Comparison of ENCODE assay signal across 22 cellular contexts in the genomic region with DNA sequence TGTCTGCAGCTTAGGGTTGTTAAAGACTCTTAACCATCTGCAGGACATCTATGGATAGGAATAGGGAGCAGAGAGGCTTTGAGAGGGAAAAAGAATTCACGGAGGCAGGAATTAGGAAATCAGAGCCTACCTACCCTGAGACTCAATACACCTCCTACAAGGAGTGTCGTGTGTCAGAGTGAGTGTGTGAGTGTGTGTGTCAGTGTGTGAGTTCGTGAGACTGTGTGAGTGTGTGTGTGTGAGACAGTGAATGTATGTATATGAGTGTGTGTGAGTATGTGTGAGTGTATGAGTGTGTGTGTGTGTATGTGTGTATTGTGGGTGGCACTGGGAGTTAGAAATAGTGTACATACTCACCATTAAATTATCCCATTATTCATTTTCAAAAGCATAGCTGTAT. TPM values are rescaled to one million over a fixed set of nuclear protein-coding genes. Genes with fewer than 3 reads are reported as not detected.
DNase-seq lines count a peak whose midpoint lies in the region; ATAC-seq, FAIRE-seq and TF ChIP-seq lines count a peak whose summit lies in the region.
"Had no signal": no experiment of that assay in that cellular context is flagged by ENCODE, and none has a peak within 500 bp of the region (broad histone marks: within the 10 kb centered on the region; RNA-seq: fewer than 3 reads in every experiment).

No MANE protein-coding gene starts in this region.

- H3K4me3 Mint-ChIP-seq in neural progenitor cell, result peak overlapping the region; percentile 39
- H3K4me3 Mint-ChIP-seq: B cell; CD8-positive, alpha-beta T cell; IgD-negative memory B cell had no signal

- H4K20me1 ChIP-seq in neural progenitor cell (ENCODE audit: low read depth) (peaks cover 11% of the 10 kb centered on the region), osteoblast (ENCODE audit: insufficient read depth, low read length) (no peaks in the 10 kb centered on the region)

- H3K4me2 ChIP-seq in neural progenitor cell (peak overlapping the region; percentile 43), osteoblast (ENCODE audit: insufficient read depth, low read length) (no peak overlapping the region)

- H3K36me3 ChIP-seq in WERI-Rb-1, result peaks cover 3% of the 10 kb centered on the region
- H3K36me3 ChIP-seq in iPS-15b (ENCODE audit: control insufficient read depth, insufficient read depth, low read length), result no peaks in the 10 kb centered on the region
- H3K36me3 ChIP-seq in neural progenitor cell, result no peaks in the 10 kb centered on the region
- peaks cover 50% of the 10 kb centered on the region for H3K36me3 ChIP-seq in osteoblast (ENCODE audit: insufficient read depth, low read length)

- H3K27me3 ChIP-seq in WERI-Rb-1 (ENCODE audit: insufficient read depth, low read depth, severe bottlenecking) (no peaks in the 10 kb centered on the region), iPS-15b (ENCODE audit: control insufficient read depth, insufficient read depth, low read length) (peaks cover 95% of the 10 kb centered on the region), neural progenitor cell (peaks cover 92% of the 10 kb centered on the region), osteoblast (ENCODE audit: insufficient read depth, low read length) (peaks cover 6% of the 10 kb centered on the region)

- H3K36me3 Mint-ChIP-seq in neural progenitor cell, result no peaks in the 10 kb centered on the region
- H3K36me3 Mint-ChIP-seq: CD8-positive, alpha-beta T cell; IgD-negative memory B cell had no signal

- H3K4me1 ChIP-seq in iPS-15b (ENCODE audit: control insufficient read depth, insufficient read depth, low read length), result peaks cover 12% of the 10 kb centered on the region
- H3K4me1 ChIP-seq in neural progenitor cell, result peaks cover 37% of the 10 kb centered on the region
- peaks cover 17% of the 10 kb centered on the region for H3K4me1 ChIP-seq in osteoblast (ENCODE audit: insufficient read depth, low read length)

- H3K9me3 ChIP-seq in WERI-Rb-1 (ENCODE audit: severe bottlenecking) (no peaks in the 10 kb centered on the region), iPS-15b (ENCODE audit: control insufficient read depth, insufficient read depth, low read length) (no peaks in the 10 kb centered on the region), neural progenitor cell (ENCODE audit: low read depth) (no peaks in the 10 kb centered on the region), osteoblast (ENCODE audit: low read depth, low read length) (no peaks in the 10 kb centered on the region)

- H2AFZ ChIP-seq in neural progenitor cell (replicated peaks) (no peak overlapping the region), osteoblast (ENCODE audit: low read length) (no peak overlapping the region)
- H2AFZ ChIP-seq: GM23248 had no signal

- peaks cover 62% of the 10 kb centered on the region for H3K4me1 Mint-ChIP-seq in neural progenitor cell

- H3K27me3 Mint-ChIP-seq in neural progenitor cell (ENCODE audit: insufficient read depth, low read depth), result peaks cover 30% of the 10 kb centered on the region

- peak; percentile 16 for FAIRE-seq in HTR-8/SVneo (lab: Jason Lieb, UNC)
- FAIRE-seq: A204.1, D721Med, G401.6, GM12892, GM19239 had no signal

- TF ChIP-seq CTCF in WERI-Rb-1 (IDR thresholded peaks at IDR 0.05; ENCODE audit: low read depth, low read length), result no peak
- no peak for TF ChIP-seq CTCF in neural progenitor cell (IDR thresholded peaks at IDR 0.05)
- no peak for TF ChIP-seq CTCF in osteoblast (IDR thresholded peaks at IDR 0.05; ENCODE audit: extremely low read depth, low read depth, low read length)

- H3K9ac ChIP-seq in iPS-15b (ENCODE audit: low read depth, low read length) (no peak overlapping the region), neural progenitor cell (no peak overlapping the region)
- H3K9ac ChIP-seq: GM23248 had no signal

- no peak for ATAC-seq in GM18520 (IDR thresholded peaks at IDR 0.05; ENCODE audit: unreplicated experiment)
- ATAC-seq: CD8-positive, alpha-beta T cell had no signal

- DNase-seq in HTR-8/SVneo (ENCODE audit: insufficient read length, low spot score), result no peak
- DNase-seq in WERI-Rb-1, result no peak
- DNase-seq in neural progenitor cell (ENCODE audit: low spot score), result no peak
- DNase-seq in osteoblast (ENCODE audit: insufficient read length, low spot score, missing footprints), result no peak
- no peak for DNase-seq in NCI-H526 (lab: John Stamatoyannopoulos, UW)
- DNase-seq: CD8-positive, alpha-beta T cell; COR-L47; DMS79 treated with DMSO at 0.1 percent for 48 hours; EL; GM23248; KG1 had no signal

- no peak overlapping the region for H3K4me3 ChIP-seq in WERI-Rb-1 (ENCODE audit: low read depth, low read length)
- H3K4me3 ChIP-seq in iPS-15b (ENCODE audit: low read depth, low read length), result peak overlapping the region; percentile 27
- no peak overlapping the region for H3K4me3 ChIP-seq in neural progenitor cell
- no peak overlapping the region for H3K4me3 ChIP-seq in osteoblast (ENCODE audit: insufficient read depth, low read length)
- H3K4me3 ChIP-seq: GM23248 had no signal

- no peaks in the 10 kb centered on the region for H3K9me3 Mint-ChIP-seq in neural progenitor cell
- H3K9me3 Mint-ChIP-seq: CD8-positive, alpha-beta T cell; IgD-negative memory B cell had no signal

- H3K27ac Mint-ChIP-seq in neural progenitor cell, result peak overlapping the region; percentile 6
- H3K27ac Mint-ChIP-seq: B cell; CD8-positive, alpha-beta T cell; IgD-negative memory B cell had no signal

- H3K79me2 ChIP-seq in neural progenitor cell (ENCODE audit: low read depth) (no peaks in the 10 kb centered on the region), osteoblast (ENCODE audit: insufficient read depth, low read length) (peaks cover 6% of the 10 kb centered on the region)

- H3K27ac ChIP-seq in WERI-Rb-1 (peak overlapping the region; percentile 40), neural progenitor cell (no peak overlapping the region), osteoblast (ENCODE audit: low read depth, low read length) (no peak overlapping the region)
- H3K27ac ChIP-seq: C4-2B, GM23248 had no signal

- H3F3A ChIP-seq in neural progenitor cell (ENCODE audit: low read depth), result peaks cover 18% of the 10 kb centered on the region

RNA-seq across cellular contexts. Expression of a gene that starts 3.9 kb away (rescaled TPM):
- 0.19 TPM in 1 of 2 replicates, not detected in the other for total RNA-seq in neural progenitor cell (ENCODE audit: low replicate concordance)
- under 0.01 TPM in 2 replicates for total RNA-seq in osteoblast
- total RNA-seq: B cell; CD8-positive, alpha-beta T cell; GM23248; H9 had no signal
